23 cellular contexts compared by ENCODE assay signal in the genomic region with DNA sequence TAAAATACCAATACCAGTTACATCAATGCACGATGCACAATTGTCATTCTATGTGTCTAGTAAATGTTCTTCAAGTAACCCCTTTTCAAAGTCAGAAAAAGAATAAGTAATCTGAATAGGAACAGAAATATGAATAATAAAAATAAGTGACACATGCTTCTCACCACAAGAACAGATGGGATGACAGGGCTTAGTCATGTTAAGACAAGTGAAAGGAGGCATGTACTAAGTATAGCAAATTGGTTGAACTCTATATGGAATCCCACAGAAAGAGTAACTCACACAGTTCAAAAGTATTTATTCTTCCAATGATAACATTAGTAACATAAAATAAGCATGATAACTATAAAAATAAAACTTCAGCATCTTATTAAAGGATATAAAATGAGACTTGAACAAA.
DNase-seq lines count a peak whose midpoint lies in the region; ATAC-seq lines count a peak whose summit lies in the region.
"Had no signal": no experiment of that assay in that cellular context is flagged by ENCODE, and none has a peak within 500 bp of the region (broad histone marks: within the 10 kb centered on the region; RNA-seq: fewer than 3 reads in every experiment).

No MANE protein-coding gene starts in this region.

- H3K79me2 ChIP-seq in mesendoderm (ENCODE audit: control insufficient read depth, insufficient read depth, low read length), result no peaks in the 10 kb centered on the region

- H3K4me2 ChIP-seq in mesendoderm (ENCODE audit: low read length), result no peak overlapping the region

- WGBS in mesendoderm (ENCODE audit: extremely low coverage, insufficient coverage, low lambda C conversion rate), result no CpG with 5 or more reads among the region's 1 CpG

- no peak overlapping the region for H3K18ac ChIP-seq in mesendoderm (ENCODE audit: low read length)

- H3K4ac ChIP-seq in mesendoderm (ENCODE audit: low read depth, low read length), result no peak overlapping the region

- H2BK5ac ChIP-seq in mesendoderm (ENCODE audit: low read length), result no peak overlapping the region

- H2AK5ac ChIP-seq in mesendoderm (ENCODE audit: low read length), result no peak overlapping the region

- no peaks in the 10 kb centered on the region for H3K79me1 ChIP-seq in mesendoderm (ENCODE audit: low read length)

- H3K27ac ChIP-seq in mesendoderm (ENCODE audit: low read depth, low read length), result no peak overlapping the region
- H3K27ac ChIP-seq: ascending aorta, esophagus muscularis mucosa, tibial nerve had no signal

- H3K23ac ChIP-seq in mesendoderm (ENCODE audit: low read length), result no peak overlapping the region

- no peaks in the 10 kb centered on the region for H3K36me3 ChIP-seq in mesendoderm (ENCODE audit: control insufficient read depth, insufficient read depth, low read length)
- H3K36me3 ChIP-seq: ascending aorta, esophagus muscularis mucosa, tibial nerve had no signal

- ATAC-seq in HG02870 (IDR thresholded peaks at IDR 0.05; ENCODE audit: unreplicated experiment), result peak; percentile 51
- ATAC-seq: activated CD8-positive, alpha-beta memory T cell treated with anti-CD3 and anti-CD28 coated beads, Interleukin-2, amount 10 ng/mL, durations not matched to agents 7 days and 5 days; natural killer cell treated with Interleukin-12 subunit alpha and Interleukin-12 subunit beta and Interleukin-15 and Interleukin-18, amount 100 ng/mL, for 72 hours; Panc1; stimulated activated effector memory CD8-positive, alpha-beta T cell treated with anti-CD3 and anti-CD28 coated beads, Interleukin-12 subunit alpha, Interleukin-12 subunit beta, amount 100 ng/mL, for 72 hours had no signal

- no peak overlapping the region for H4K8ac ChIP-seq in mesendoderm (ENCODE audit: low read depth, low read length)

- H3K27me3 ChIP-seq in mesendoderm (ENCODE audit: insufficient read depth, low read length, poor library complexity), result no peaks in the 10 kb centered on the region
- H3K27me3 ChIP-seq: ascending aorta, esophagus muscularis mucosa, tibial nerve had no signal

- DNase-seq in NCI-H2171 (lab: John Stamatoyannopoulos, UW), result peak; percentile 67
- DNase-seq in cerebellum (ENCODE audit: low spot score), result peak; percentile 8
- DNase-seq in mesenteric fat pad (ENCODE audit: low spot score), result no peak
- DNase-seq in OCI-M1 (lab: John Stamatoyannopoulos, UW), result no peak
- no peak for DNase-seq in mesendoderm
- DNase-seq in amygdala (lab: John Stamatoyannopoulos, UW), result no peak
- DNase-seq: activated CD8-positive, alpha-beta memory T cell treated with anti-CD3 and anti-CD28 coated beads, Interleukin-2, amount 10 ng/mL, durations not matched to agents 7 days and 5 days; activated gamma-delta T cell treated with Interleukin-2 at 50 U/mL for 16 hours; activated naive CD8-positive, alpha-beta T cell treated with anti-CD3 and anti-CD28 coated beads, Interleukin-2, amount 10 ng/mL, durations not matched to agents 7 days and 5 days; activated T-cell treated with anti-CD3 and anti-CD28 coated beads, Interleukin-2, amount 50 U/mL, for 48 hours; foreskin melanocyte; HFFc6; Karpas-422; NCI-H510A; occipital lobe; T-helper 2 cell had no signal

- H4K5ac ChIP-seq in mesendoderm (ENCODE audit: low read length), result no peak overlapping the region

- no peak overlapping the region for H3K4me3 ChIP-seq in mesendoderm (ENCODE audit: low read length)
- H3K4me3 ChIP-seq: ascending aorta, esophagus muscularis mucosa, tibial nerve had no signal

- H2BK120ac ChIP-seq in mesendoderm (ENCODE audit: low read depth, low read length), result no peak overlapping the region

- no peak overlapping the region for H2BK15ac ChIP-seq in mesendoderm (replicated peaks; ENCODE audit: low read depth)

- no peak overlapping the region for H3K56ac ChIP-seq in mesendoderm (ENCODE audit: low read length)

- H3K9ac ChIP-seq in mesendoderm (ENCODE audit: low read length), result no peak overlapping the region

- H3K4me1 ChIP-seq in mesendoderm (ENCODE audit: control insufficient read depth, low read depth, low read length), result no peaks in the 10 kb centered on the region
- H3K4me1 ChIP-seq: ascending aorta, esophagus muscularis mucosa, tibial nerve had no signal

Comparison
In these comparisons a context has a peak if more than half of its experiments do, and no peak if none do; other contexts are left out.
1. DNase-seq: peak in NCI-H2171 (single experiment) and cerebellum (single experiment); none in mesenteric fat pad (single experiment), OCI-M1 (single experiment), mesendoderm (single experiment) and amygdala (0 of 56).